In genomic region chr9:13274901-13275641, GRCh38 we compare ENCODE assay signal across 12 cellular contexts. TPM values are rescaled to one million over a fixed set of nuclear protein-coding genes. Genes with fewer than 3 reads are reported as not detected.
DNase-seq lines count a peak whose midpoint lies in the region; ATAC-seq and TF ChIP-seq lines count a peak whose summit lies in the region.
"Had no signal": no experiment of that assay in that cellular context is flagged by ENCODE, and none has a peak within 500 bp of the region (broad histone marks: within the 10 kb centered on the region; RNA-seq: fewer than 3 reads in every experiment).

No MANE protein-coding gene starts in this region.

- no peaks in the 10 kb centered on the region for H3K27me3 ChIP-seq in IMR-90 (ENCODE audit: control insufficient read depth, insufficient read depth, low read length)

- no peak overlapping the region for H2BK15ac ChIP-seq in IMR-90 (ENCODE audit: low read depth, low read length)

- no peak overlapping the region for H3K4ac ChIP-seq in IMR-90 (ENCODE audit: low read depth, low read length)

- no peaks in the 10 kb centered on the region for H3K36me3 ChIP-seq in IMR-90 (ENCODE audit: control insufficient read depth, insufficient read depth, low read length)
- H3K36me3 ChIP-seq: WERI-Rb-1 had no signal

- no peak overlapping the region for H2BK120ac ChIP-seq in IMR-90 (ENCODE audit: low read depth, low read length)

- 0 out of 2 replicates have a peak overlapping the region, but pooled peaks have one; percentile 20 for H3K23ac ChIP-seq in IMR-90 (ENCODE audit: low read depth, low read length)

- H4K20me1 ChIP-seq in IMR-90 (ENCODE audit: insufficient read depth, low read length) = no peaks in the 10 kb centered on the region

- H3K27ac ChIP-seq in IMR-90 (ENCODE audit: insufficient read depth, low read length) = no peak overlapping the region
- H3K27ac ChIP-seq: WERI-Rb-1 had no signal

- H3K36me3 Mint-ChIP-seq in chondrocyte (ENCODE audit: low read depth) (no peaks in the 10 kb centered on the region), nephron (ENCODE audit: low read depth) (peaks cover 4% of the 10 kb centered on the region)
- H3K36me3 Mint-ChIP-seq in activated naive CD4-positive, alpha-beta T cell treated with anti-CD3 and anti-CD28 coated beads, Interleukin-2, amount 10 ng/mL, durations not matched to agents 7 days and 5 days = no peaks in the 10 kb centered on the region
- H3K36me3 Mint-ChIP-seq: CD14-positive monocyte had no signal

- no peak overlapping the region for H2AK5ac ChIP-seq in IMR-90 (ENCODE audit: low read depth, low read length)

- CTCF ChIA-PET in IMR-90 (lab: Yijun Ruan, JAX) = no interaction called here
- CTCF ChIA-PET in activated naive CD4-positive, alpha-beta T cell treated with anti-CD3 and anti-CD28 coated beads, Interleukin-2, amount 10 ng/mL, durations not matched to agents 7 days and 5 days (lab: Charles Lee) = no interaction called here

- no peak overlapping the region for H3K9ac ChIP-seq in IMR-90 (ENCODE audit: low read depth, low read length)

- TF ChIP-seq POLR2A in IMR-90 (IDR thresholded peaks at IDR 0.05; ENCODE audit: low read depth, low read length) = no peak

- DNase-seq in AG08395 (ENCODE audit: low spot score) (peak; percentile 57), IMR-90 (peak; percentile 63), chondrocyte (ENCODE audit: low spot score) (no peak), DMS53 treated with DMSO at 0.1 percent for 48 hours (lab: John Stamatoyannopoulos, UW; ENCODE audit: unreplicated experiment) (no peak)
- no peak for DNase-seq in activated naive CD4-positive, alpha-beta T cell treated with anti-CD3 and anti-CD28 coated beads, Interleukin-2, amount 10 ng/mL, durations not matched to agents 7 days and 5 days
- no peak for DNase-seq in activated T-cell treated with anti-CD3 and anti-CD28 coated beads, Interleukin-2, amount 50 U/mL, for 48 hours
- DNase-seq: stimulated activated naive CD4-positive, alpha-beta T cell treated with Interleukin-2 at 50 U/mL for 16 hours; WERI-Rb-1 had no signal

- H3K56ac ChIP-seq in IMR-90 (ENCODE audit: extremely low read depth, insufficient read depth, low read length) = 0 out of 2 replicates have a peak overlapping the region, but pooled peaks have one; percentile 37

- no CpG with 5 or more reads among the region's 4 CpGs for WGBS in IMR-90 (ENCODE audit: extremely low coverage in 2 of 2, insufficient read length in 1 of 2), 2 experiments

- H3K27ac Mint-ChIP-seq in chondrocyte (ENCODE audit: unreplicated experiment) (peak overlapping the region; percentile 67), nephron (peak overlapping the region in 2 of 3 experiments; percentile 4 to 38)
- H3K27ac Mint-ChIP-seq in activated naive CD4-positive, alpha-beta T cell treated with anti-CD3 and anti-CD28 coated beads, Interleukin-2, amount 10 ng/mL, durations not matched to agents 7 days and 5 days = no peak overlapping the region
- H3K27ac Mint-ChIP-seq: CD14-positive monocyte had no signal

- no TSS peak for BruUV-seq in IMR-90 (replicated peaks; lab: Mats Ljungman, UMichigan)

- H4K5ac ChIP-seq in IMR-90 (ENCODE audit: low read depth, low read length) = no peak overlapping the region; the same call in 1 of the 2 replicates

- H3K9me3 ChIP-seq in IMR-90 (ENCODE audit: control insufficient read depth, insufficient read depth, low read length) = no peaks in the 10 kb centered on the region

- POLR2A ChIA-PET in IMR-90 (lab: Charles Lee; ENCODE audit: unreplicated experiment) = interaction anchor here (0.5 kb wide), 1 partner anchor 1043 kb away, joined by 7 read pairs; no protein-coding TSS in a partner anchor

- intact Hi-C loops in IMR-90 (cut with micrococcal nuclease) = loop anchor here (10.0 kb wide), 2 partner anchors 150 to 1150 kb away; no protein-coding TSS in a partner anchor

- no peak overlapping the region for H3K4me2 ChIP-seq in IMR-90 (ENCODE audit: low read depth, low read length)

- no peak overlapping the region for H2AK9ac ChIP-seq in IMR-90 (replicated peaks; ENCODE audit: low read depth, low read length, poor library complexity)

- peaks cover 6% of the 10 kb centered on the region for H3K9me3 Mint-ChIP-seq in chondrocyte (ENCODE audit: low read depth)
- no peaks in the 10 kb centered on the region for H3K9me3 Mint-ChIP-seq in nephron
- peaks cover 6% of the 10 kb centered on the region for H3K9me3 Mint-ChIP-seq in activated naive CD4-positive, alpha-beta T cell treated with anti-CD3 and anti-CD28 coated beads, Interleukin-2, amount 10 ng/mL, durations not matched to agents 7 days and 5 days

- no peak overlapping the region for H4K91ac ChIP-seq in IMR-90 (ENCODE audit: insufficient read depth, low read depth, low read length)

- TF ChIP-seq CTCF in IMR-90 (conservative IDR thresholded peaks at IDR 0.05; ENCODE audit: low read depth, low read length) (no peak), chondrocyte (IDR thresholded peaks at IDR 0.05) (no peak), nephron (IDR thresholded peaks at IDR 0.05; ENCODE audit: unreplicated experiment in 3 of 3) (no peak)

- H3K27me3 Mint-ChIP-seq in chondrocyte (ENCODE audit: low read depth) = no peaks in the 10 kb centered on the region
- H3K27me3 Mint-ChIP-seq in nephron (ENCODE audit: low read depth) = no peaks in the 10 kb centered on the region
- peaks cover 20% of the 10 kb centered on the region for H3K27me3 Mint-ChIP-seq in activated naive CD4-positive, alpha-beta T cell treated with anti-CD3 and anti-CD28 coated beads, Interleukin-2, amount 10 ng/mL, durations not matched to agents 7 days and 5 days

- no peak overlapping the region; a peak in 1 of 4 replicates for H4K8ac ChIP-seq in IMR-90 (ENCODE audit: low read depth in 2 of 2, low read length in 2 of 2)

- no peak overlapping the region for H3K4me3 Mint-ChIP-seq in chondrocyte (ENCODE audit: unreplicated experiment)
- peak overlapping the region in 1 of 3 experiments; percentile 26 for H3K4me3 Mint-ChIP-seq in nephron
- H3K4me3 Mint-ChIP-seq in activated naive CD4-positive, alpha-beta T cell treated with anti-CD3 and anti-CD28 coated beads, Interleukin-2, amount 10 ng/mL, durations not matched to agents 7 days and 5 days = no peak overlapping the region

- peaks cover 21 to 46% of the 10 kb centered on the region in 2 experiments; a peak in 3 of 4 replicates for H3K79me1 ChIP-seq in IMR-90 (ENCODE audit: low read depth in 1 of 2, low read length in 2 of 2)

- ATAC-seq in IMR-90 (ENCODE audit: low read depth) = no peak
- no peak for ATAC-seq in GM18868 (IDR thresholded peaks at IDR 0.05; ENCODE audit: unreplicated experiment)

- no peaks in the 10 kb centered on the region for H3K9me1 ChIP-seq in IMR-90 (ENCODE audit: insufficient read depth, low read length)

- H3K4me1 Mint-ChIP-seq in chondrocyte (ENCODE audit: low read depth) (peaks cover 49% of the 10 kb centered on the region), nephron (peaks cover 48% of the 10 kb centered on the region)
- no peaks in the 10 kb centered on the region for H3K4me1 Mint-ChIP-seq in activated naive CD4-positive, alpha-beta T cell treated with anti-CD3 and anti-CD28 coated beads, Interleukin-2, amount 10 ng/mL, durations not matched to agents 7 days and 5 days

- in situ Hi-C loops in IMR-90 (cut with MboI; ENCODE audit: low sequenced_read_pairs) = no loop called here

- H3K4me3 ChIP-seq in IMR-90 (ENCODE audit: insufficient read depth, low read depth, low read length) = no peak overlapping the region
- H3K4me3 ChIP-seq: lung had no signal

- no peak overlapping the region for H2BK20ac ChIP-seq in IMR-90 (ENCODE audit: low read depth, low read length)

- H2AFZ ChIP-seq in IMR-90 (replicated peaks; ENCODE audit: low read length, poor library complexity) = no peak overlapping the region

- dilution Hi-C loops in IMR-90 (cut with HindIII; ENCODE audit: low sequenced_read_pairs, unreplicated experiment) = no loop called here

- H3K18ac ChIP-seq in IMR-90 (ENCODE audit: low read depth, low read length) = no peak overlapping the region

- TF ChIP-seq RAD21 in IMR-90 (IDR thresholded peaks at IDR 0.05; ENCODE audit: low read length) = no peak

- peaks cover 5% of the 10 kb centered on the region for H3K4me1 ChIP-seq in IMR-90 (ENCODE audit: control insufficient read depth, insufficient read depth, low read length)

- no peak overlapping the region for H3K14ac ChIP-seq in IMR-90 (replicated peaks; ENCODE audit: low read depth, low read length)

- peak overlapping the region; percentile 24 for H2BK5ac ChIP-seq in IMR-90 (ENCODE audit: low read depth, low read length, poor library complexity, severe bottlenecking)

TF ChIP-seq in IMR-90, 13 proteins besides CTCF, POLR2A, EP300 and RAD21 (continues in another document):
- TF ChIP-seq BHLHE40 (IDR thresholded peaks at IDR 0.05; ENCODE audit: low read depth, low read length) (no peak), CHD1 (IDR thresholded peaks at IDR 0.05; ENCODE audit: low read depth, low read length) (no peak), RCOR1 (IDR thresholded peaks at IDR 0.05; ENCODE audit: insufficient replicate concordance, low read length) (no peak), USF2 (IDR thresholded peaks at IDR 0.05; ENCODE audit: low read depth, low read length) (no peak), MAZ (IDR thresholded peaks at IDR 0.05; ENCODE audit: borderline replicate concordance, low read depth, low read length) (no peak), CEBPB (IDR thresholded peaks at IDR 0.05; ENCODE audit: low read depth, low read length) (no peak), RFX5 (IDR thresholded peaks at IDR 0.05; ENCODE audit: low read depth, low read length) (no peak), SMC3 (IDR thresholded peaks at IDR 0.05; ENCODE audit: low read depth, low read length) (no peak), MXI1 (IDR thresholded peaks at IDR 0.05; ENCODE audit: borderline replicate concordance, low read depth, low read length) (no peak), MAFK (IDR thresholded peaks at IDR 0.05; ENCODE audit: low read depth, low read length) (no peak)

RNA-seq across cellular contexts. Expression of gene MPDZ, which starts 4.4 kb away (rescaled TPM):
- total RNA-seq in IMR-90 (2012; rRNA removed) (39.3 and 46.4 TPM in 2 replicates), chondrocyte (42.5 to 60.4 TPM (median 46.9 TPM) in 3 replicates)
- 14.6 and 18.8 TPM in 2 replicates for polyA plus RNA-seq in IMR-90 (2012; rRNA removed)
- polyA plus RNA-seq in IMR-90 (2012; cell fraction: cytosol; rRNA removed) = 3.6 and 5.9 TPM in 2 replicates
- 10.0 and 65.1 TPM in 2 replicates for polyA plus RNA-seq in IMR-90 (2012; cell fraction: nucleus; rRNA removed; ENCODE audit: low replicate concordance)
- polyA plus RNA-seq: CD14-positive monocyte had no signal

Comparison
In these comparisons a context has a peak if more than half of its experiments do, and no peak if none do; other contexts are left out.
1. DNase-seq: peak in AG08395 (single experiment) and IMR-90 (single experiment); none in chondrocyte (single experiment), DMS53 treated with DMSO at 0.1 percent for 48 hours (single experiment), activated naive CD4-positive, alpha-beta T cell treated with anti-CD3 and anti-CD28 coated beads, Interleukin-2, amount 10 ng/mL, durations not matched to agents 7 days and 5 days (single experiment) and activated T-cell treated with anti-CD3 and anti-CD28 coated beads, Interleukin-2, amount 50 U/mL, for 48 hours (0 of 2).